17 cellular contexts compared by ENCODE assay signal in the genomic region with DNA sequence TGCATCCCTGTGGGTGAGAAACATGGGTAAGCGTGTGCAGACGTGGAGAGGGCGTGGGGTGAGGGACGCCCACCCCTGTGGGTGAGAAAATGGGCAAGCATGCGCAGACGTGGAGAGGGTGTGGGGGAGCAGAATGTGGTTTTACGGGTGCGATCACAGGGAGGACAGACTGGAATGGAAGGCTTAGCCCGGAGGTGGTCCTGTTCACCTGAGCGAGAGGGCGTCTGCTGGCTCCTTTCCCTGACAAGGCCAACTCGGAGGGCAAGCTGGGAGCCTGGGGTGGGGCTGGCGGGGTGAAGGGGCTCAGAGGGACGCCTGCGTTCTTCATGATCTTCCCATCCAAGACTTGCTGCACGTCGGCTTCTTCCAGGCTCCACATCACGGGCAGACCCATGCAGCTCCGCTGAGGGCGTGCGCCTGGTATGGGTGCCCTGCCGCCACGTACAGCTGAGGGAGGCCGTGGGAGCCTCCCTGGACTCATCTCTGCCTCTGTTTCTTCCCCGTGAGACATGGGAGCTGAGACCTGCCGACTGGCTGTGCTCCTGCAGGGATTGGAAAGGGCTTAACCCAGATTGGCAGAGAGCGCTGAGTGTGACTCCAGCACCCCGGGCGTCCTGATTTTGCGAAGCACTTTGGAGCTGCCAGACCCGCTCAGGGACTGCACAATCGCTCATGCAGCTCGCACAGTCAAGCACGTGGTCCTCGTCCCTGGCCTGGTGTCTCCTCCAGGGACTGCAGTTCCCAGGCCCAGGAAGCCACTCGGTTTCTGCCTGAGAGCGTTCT.
DNase-seq lines count a peak whose midpoint lies in the region; ATAC-seq, FAIRE-seq and TF ChIP-seq lines count a peak whose summit lies in the region.
"Had no signal": no experiment of that assay in that cellular context is flagged by ENCODE, and none has a peak within 500 bp of the region (broad histone marks: within the 10 kb centered on the region; RNA-seq: fewer than 3 reads in every experiment).

No MANE protein-coding gene starts in this region.

- no peaks in the 10 kb centered on the region for H3K9me3 Mint-ChIP-seq in stimulated activated naive CD8-positive, alpha-beta T cell treated with anti-CD3 and anti-CD28 coated beads, Interleukin-15, Interleukin-2, amounts not matched to agents 100 ng/mL and 50 ng/mL, for 24 hours
- peaks cover 2% of the 10 kb centered on the region for H3K9me3 Mint-ChIP-seq in astrocyte (ENCODE audit: unreplicated experiment)

- no peaks in the 10 kb centered on the region for H3K36me3 Mint-ChIP-seq in stimulated activated naive CD8-positive, alpha-beta T cell treated with anti-CD3 and anti-CD28 coated beads, Interleukin-15, Interleukin-2, amounts not matched to agents 100 ng/mL and 50 ng/mL, for 24 hours (ENCODE audit: low read depth)
- no peaks in the 10 kb centered on the region for H3K36me3 Mint-ChIP-seq in astrocyte (ENCODE audit: low read depth, unreplicated experiment)

- H3K4me3 ChIP-seq in astrocyte (ENCODE audit: insufficient read depth, low read depth, low read length): no peak overlapping the region
- H3K4me3 ChIP-seq in neuronal stem cell (ENCODE audit: low read length in 2 of 2): peak overlapping the region in 1 of 2 donors; percentile 49
- H3K4me3 ChIP-seq: SJCRH30 had no signal

- H3K4me2 ChIP-seq in astrocyte (ENCODE audit: low read length): peak overlapping the region; percentile 85
- no peak overlapping the region for H3K4me2 ChIP-seq in neuronal stem cell (ENCODE audit: insufficient read depth, low read length, poor library complexity, severe bottlenecking)

- no CpG with 5 or more reads among the region's 37 CpGs for WGBS in neuronal stem cell (ENCODE audit: extremely low coverage in 2 of 2, insufficient read length in 2 of 2, insufficient replicate concordance in 1 of 2), 2 donors

- no peaks in the 10 kb centered on the region for H3K4me1 Mint-ChIP-seq in stimulated activated naive CD8-positive, alpha-beta T cell treated with anti-CD3 and anti-CD28 coated beads, Interleukin-15, Interleukin-2, amounts not matched to agents 100 ng/mL and 50 ng/mL, for 24 hours (ENCODE audit: low read depth)
- H3K4me1 Mint-ChIP-seq in astrocyte (ENCODE audit: low read depth, unreplicated experiment): peaks cover 7% of the 10 kb centered on the region

- H4K20me1 ChIP-seq in astrocyte (ENCODE audit: insufficient read depth, low read length): no peaks in the 10 kb centered on the region

- H2AFZ ChIP-seq in astrocyte (ENCODE audit: low read depth, low read length) (no peak overlapping the region), neuronal stem cell (ENCODE audit: low read length) (no peak overlapping the region)

- H3K14ac ChIP-seq in neuronal stem cell (ENCODE audit: low read length): peak overlapping the region; percentile 77

- no peak for DNase-seq in stimulated activated naive CD8-positive, alpha-beta T cell treated with anti-CD3 and anti-CD28 coated beads, Interleukin-15, Interleukin-2, amounts not matched to agents 100 U/mL and 50 U/mL, for 24 hours
- no peak for DNase-seq in astrocyte (ENCODE audit: low read depth)
- no peak for DNase-seq in neuronal stem cell (ENCODE audit: low spot score)
- DNase-seq in NK-92 treated with Interleukin-12 subunit alpha and Interleukin-12 subunit beta, amount 100 ng/mL, for 24 hours (lab: John Stamatoyannopoulos, UW): no peak
- no peak for DNase-seq in activated CD4-positive, alpha-beta T cell treated with anti-CD3 and anti-CD28 coated beads, Interleukin-2, amount 50 U/mL, for 48 hours
- no peak for DNase-seq in COLO668 (lab: John Stamatoyannopoulos, UW; ENCODE audit: unreplicated experiment)
- DNase-seq: COR-L47, DMS 273 treated with DMSO at 0.1 percent for 48 hours, GOT3, NCI-H1436, NCI-H1930, NCI-H226, NCI-H524, SJCRH30 had no signal

- H3K27ac ChIP-seq in astrocyte (ENCODE audit: low read depth, low read length): peak overlapping the region; percentile 82
- H3K27ac ChIP-seq in neuronal stem cell (replicated peaks; ENCODE audit: low read length): no peak overlapping the region
- H3K27ac ChIP-seq: SJCRH30 had no signal

- H3K9ac ChIP-seq in astrocyte (ENCODE audit: low read length) (no peak overlapping the region), neuronal stem cell (ENCODE audit: low read depth, low read length, poor library complexity) (peak overlapping the region; percentile 26)

- peak overlapping the region; percentile 54 for H2BK5ac ChIP-seq in neuronal stem cell (ENCODE audit: low read length)

- H3K9me3 ChIP-seq in astrocyte (ENCODE audit: insufficient read depth, low read depth, low read length): no peaks in the 10 kb centered on the region
- peaks cover 0 to under 1% of the 10 kb centered on the region in 2 donors for H3K9me3 ChIP-seq in neuronal stem cell (replicated peaks in 1 of 2; ENCODE audit: control insufficient read depth in 2 of 2, insufficient read depth in 1 of 2, low read depth in 1 of 2, low read length in 2 of 2)
- H3K9me3 ChIP-seq: SJCRH30 had no signal

- no peaks in the 10 kb centered on the region for H3K79me1 ChIP-seq in neuronal stem cell (ENCODE audit: low read depth, low read length)

- no peaks in the 10 kb centered on the region for H3K27me3 ChIP-seq in astrocyte (ENCODE audit: insufficient read depth, low read length)
- no peaks in the 10 kb centered on the region for H3K27me3 ChIP-seq in neuronal stem cell (ENCODE audit: control insufficient read depth in 3 of 3, insufficient read depth in 3 of 3, low read depth in 1 of 3, low read length in 3 of 3)

- H4K8ac ChIP-seq in neuronal stem cell (ENCODE audit: low read depth, low read length): no peak overlapping the region

- peak overlapping the region; percentile 62 for H3K4ac ChIP-seq in neuronal stem cell (ENCODE audit: low read length)

- H4K91ac ChIP-seq in neuronal stem cell (ENCODE audit: low read depth, low read length, poor library complexity): no peak overlapping the region

- no peak overlapping the region for H3K4me3 Mint-ChIP-seq in stimulated activated naive CD8-positive, alpha-beta T cell treated with anti-CD3 and anti-CD28 coated beads, Interleukin-15, Interleukin-2, amounts not matched to agents 100 ng/mL and 50 ng/mL, for 24 hours
- H3K4me3 Mint-ChIP-seq in astrocyte (ENCODE audit: unreplicated experiment): no peak overlapping the region

- peak overlapping the region; percentile 11 for H2BK120ac ChIP-seq in neuronal stem cell (ENCODE audit: low read depth, low read length)

- no peaks in the 10 kb centered on the region for H3K36me3 ChIP-seq in astrocyte (ENCODE audit: insufficient read depth, low read length)
- no peaks in the 10 kb centered on the region for H3K36me3 ChIP-seq in neuronal stem cell (replicated peaks in 1 of 2; ENCODE audit: control insufficient read depth in 2 of 2, insufficient read depth in 2 of 2, low read length in 2 of 2)
- H3K36me3 ChIP-seq: SJCRH30 had no signal

- no peaks in the 10 kb centered on the region for H3K79me2 ChIP-seq in astrocyte (ENCODE audit: insufficient read depth, low read length)

- H3K4me1 ChIP-seq in astrocyte (ENCODE audit: insufficient read depth, low read length) (peaks cover 16% of the 10 kb centered on the region), neuronal stem cell (ENCODE audit: control insufficient read depth in 2 of 2, insufficient read depth in 1 of 2, low read depth in 1 of 2, low read length in 2 of 2) (peaks cover 4 to 18% of the 10 kb centered on the region in 2 donors)
- H3K4me1 ChIP-seq: SJCRH30 had no signal

- H3K23ac ChIP-seq in neuronal stem cell (ENCODE audit: low read depth, low read length, poor library complexity): no peak overlapping the region

- peak overlapping the region; percentile 50 for H3K27ac Mint-ChIP-seq in stimulated activated naive CD8-positive, alpha-beta T cell treated with anti-CD3 and anti-CD28 coated beads, Interleukin-15, Interleukin-2, amounts not matched to agents 100 ng/mL and 50 ng/mL, for 24 hours
- no peak overlapping the region for H3K27ac Mint-ChIP-seq in astrocyte (ENCODE audit: unreplicated experiment)

- H2BK12ac ChIP-seq in neuronal stem cell (ENCODE audit: low read length): no peak overlapping the region

- peak overlapping the region; percentile 59 for H2BK15ac ChIP-seq in neuronal stem cell (ENCODE audit: low read length)

- no peak for TF ChIP-seq CTCF in astrocyte (IDR thresholded peaks at IDR 0.05; ENCODE audit: insufficient read depth, low read depth, low read length)

- no peaks in the 10 kb centered on the region for H3K27me3 Mint-ChIP-seq in stimulated activated naive CD8-positive, alpha-beta T cell treated with anti-CD3 and anti-CD28 coated beads, Interleukin-15, Interleukin-2, amounts not matched to agents 100 ng/mL and 50 ng/mL, for 24 hours
- peaks cover 10% of the 10 kb centered on the region for H3K27me3 Mint-ChIP-seq in astrocyte (ENCODE audit: low read depth, unreplicated experiment)

- ATAC-seq in stimulated activated naive CD8-positive, alpha-beta T cell treated with anti-CD3 and anti-CD28 coated beads, Interleukin-15, Interleukin-2, amounts not matched to agents 100 U/mL and 50 U/mL, for 24 hours: no peak

- H2AK5ac ChIP-seq in neuronal stem cell (ENCODE audit: low read depth, low read length): peak overlapping the region; percentile 1

- no peak for FAIRE-seq in astrocyte (lab: Jason Lieb, UNC)
- FAIRE-seq: GM12891, GM18507 had no signal

- H3K18ac ChIP-seq in neuronal stem cell (ENCODE audit: low read length): peak overlapping the region; percentile 73
